Comparison of ENCODE assay signal across 23 cellular contexts in genomic region chr14:23449314-23449713, GRCh38. TPM values are rescaled to one million over a fixed set of nuclear protein-coding genes. Genes with fewer than 3 reads are reported as not detected.
"Had no signal": no experiment of that assay in that cellular context is flagged by ENCODE, and none has a peak within 500 bp of the region (broad histone marks: within the 10 kb centered on the region; RNA-seq: fewer than 3 reads in every experiment).

No MANE protein-coding gene starts in this region.

- H3K4me3 Mint-ChIP-seq: activated CD4-positive, alpha-beta T cell treated with anti-CD3 and anti-CD28 coated beads, Interleukin-2, amount 10 ng/mL, durations not matched to agents 24 days and 14 days; activated naive CD8-positive, alpha-beta T cell treated with anti-CD3 and anti-CD28 coated beads for 36 hours; T-helper 17 cell; WTC11 had no signal

- H3K27ac Mint-ChIP-seq: activated CD4-positive, alpha-beta T cell treated with anti-CD3 and anti-CD28 coated beads, Interleukin-2, amount 10 ng/mL, durations not matched to agents 24 days and 14 days; T-helper 17 cell; WTC11 had no signal

- H3K9me3 Mint-ChIP-seq: activated CD4-positive, alpha-beta T cell treated with anti-CD3 and anti-CD28 coated beads, Interleukin-2, amount 10 ng/mL, durations not matched to agents 24 days and 14 days; activated naive CD8-positive, alpha-beta T cell treated with anti-CD3 and anti-CD28 coated beads for 36 hours; WTC11 had no signal

- H3K4me1 Mint-ChIP-seq: T-helper 17 cell had no signal

- H3K4me3 ChIP-seq: K562, Peyer's patch had no signal

- H3K27ac ChIP-seq: Peyer's patch, RWPE1 had no signal

- H3K9me3 ChIP-seq: Peyer's patch had no signal

- DNase-seq: activated CD4-positive, alpha-beta T cell treated with anti-CD3 and anti-CD28 coated beads, Interleukin-2, amount 10 ng/mL, durations not matched to agents 24 days and 14 days; activated CD4-positive, alpha-beta T cell treated with anti-CD3 and anti-CD28 coated beads, Interleukin-2, amount 50 U/mL, for 48 hours; activated CD4-positive, CD25-positive, alpha-beta regulatory T cell treated with anti-CD3 and anti-CD28 coated beads, Interleukin-2, amount 50 U/mL, for 72 hours; activated effector memory CD4-positive, alpha-beta T cell treated with anti-CD3 and anti-CD28 coated beads, Interleukin-2, amount 50 U/mL, for 16 hours; activated naive CD4-positive, alpha-beta T cell treated with Interleukin-2 at 50 U/mL for 16 hours; activated naive CD8-positive, alpha-beta T cell treated with anti-CD3 and anti-CD28 coated beads for 36 hours; activated T-cell treated with anti-CD3 and anti-CD28 coated beads, Interleukin-2, amount 50 U/mL, for 1 hour; anterior cingulate cortex; Karpas-422; NCI-H1105 treated with DMSO at 0.1 percent for 48 hours; NCI-H1436 treated with DMSO at 0.1 percent for 48 hours; NCI-H187 treated with DMSO at 0.1 percent for 48 hours; NCI-H2081 treated with DMSO at 0.1 percent for 48 hours; NCI-H446; NCI-H524; SHP77 treated with DMSO at 0.1 percent for 48 hours; T-helper 17 cell; T-helper 9 cell had no signal

- H3K36me3 ChIP-seq: Peyer's patch had no signal

- ATAC-seq: K562, T-helper 17 cell, WTC11 had no signal

- H3K36me3 Mint-ChIP-seq: activated naive CD8-positive, alpha-beta T cell treated with anti-CD3 and anti-CD28 coated beads for 36 hours; WTC11 had no signal

- H3K27me3 ChIP-seq: Peyer's patch had no signal

RNA-seq across cellular contexts. Expression of gene MYH7, which starts 13.9 kb away (rescaled TPM):
- total RNA-seq: activated CD4-positive, alpha-beta T cell treated with anti-CD3 and anti-CD28 coated beads, Interleukin-2, amount 10 ng/mL, durations not matched to agents 24 days and 14 days; K562; T-helper 17 cell; WTC11 had no signal

RNA-seq across cellular contexts. Expression of gene MYH6, which starts 41.2 kb away (rescaled TPM):
- total RNA-seq: activated naive CD8-positive, alpha-beta T cell treated with anti-CD3 and anti-CD28 coated beads for 36 hours; K562; Peyer's patch; SK-MEL-5; T-helper 17 cell had no signal
